ENCODE assay signal across 13 cellular contexts in genomic region chr7:1196421-1196820, GRCh38. TPM values are rescaled to one million over a fixed set of nuclear protein-coding genes. Genes with fewer than 3 reads are reported as not detected.
"Had no signal": no experiment of that assay in that cellular context is flagged by ENCODE, and none has a peak within 500 bp of the region (broad histone marks: within the 10 kb centered on the region; RNA-seq: fewer than 3 reads in every experiment).

No MANE protein-coding gene starts in this region.

RNA-seq across cellular contexts. Expression of gene UNCX, which starts 36.3 kb away (rescaled TPM):
- total RNA-seq: activated CD4-positive, alpha-beta memory T cell treated with anti-CD3 and anti-CD28 coated beads, Interleukin-2, amount 10 ng/mL, durations not matched to agents 7 days and 5 days; activated CD4-positive, alpha-beta T cell treated with anti-CD3 and anti-CD28 coated beads for 36 hours; activated CD4-positive, alpha-beta T cell treated with anti-CD3 and anti-CD28 coated beads, Interleukin-2, amount 10 ng/mL, durations not matched to agents 7 days and 5 days; activated CD8-positive, alpha-beta memory T cell treated with anti-CD3 and anti-CD28 coated beads, Interleukin-2, amount 10 ng/mL, durations not matched to agents 7 days and 5 days; activated CD8-positive, alpha-beta T cell treated with anti-CD3 and anti-CD28 coated beads, Interleukin-2, amount 10 ng/mL, durations not matched to agents 7 days and 5 days; activated naive CD8-positive, alpha-beta T cell treated with anti-CD3 and anti-CD28 coated beads, Interleukin-2, amount 10 ng/mL, durations not matched to agents 7 days and 5 days; activated T-helper 2 cell treated with anti-CD3 and anti-CD28 coated beads, Interferon-gamma antibody, Interleukin-2, Interleukin-4, amounts not matched to agents 10 μg/mL and 5 μg/mL and 100 μg/mL, durations not matched to agents 14 hours and 24 hours and 36 hours; ascending aorta; bronchial epithelial cell; chondrocyte; T-helper 17 cell; T-helper 2 cell treated with Interferon-gamma antibody and Interleukin-4, amounts not matched to agents 100 ng/mL and 5 ng/mL, for 36 hours; WTC11 had no signal
